Comparison of ENCODE assay signal across 17 cellular contexts in genomic region chr5:123582570-123583293, GRCh38.
DNase-seq lines count a peak whose midpoint lies in the region; ATAC-seq and TF ChIP-seq lines count a peak whose summit lies in the region.
"Had no signal": no experiment of that assay in that cellular context is flagged by ENCODE, and none has a peak within 500 bp of the region (broad histone marks: within the 10 kb centered on the region; RNA-seq: fewer than 3 reads in every experiment).

No MANE protein-coding gene starts in this region.

- H4K20me1 ChIP-seq in PC-3 (ENCODE audit: low read length): no peaks in the 10 kb centered on the region

- no peaks in the 10 kb centered on the region for H3F3A ChIP-seq in PC-3 (ENCODE audit: low read length, unreplicated experiment)

- DNase-seq in HT1080 (ENCODE audit: low read depth) (peak; percentile 12), PC-3 (peak; percentile 4), glomerular endothelial cell (ENCODE audit: extremely low read depth, low read depth, low spot score) (peak; percentile 37), pons (ENCODE audit: low spot score) (peak; percentile 35), HK-2 (ENCODE audit: unreplicated experiment) (no peak)
- DNase-seq: activated CD4-positive, alpha-beta T cell treated with anti-CD3 and anti-CD28 coated beads, Interleukin-2, amount 10 ng/mL, durations not matched to agents 7 days and 5 days; cortex of kidney; GOT3; natural killer cell; PC-9; sigmoid colon; stomach; T-helper 17 cell had no signal

- H3K9ac ChIP-seq in PC-3 (ENCODE audit: low read length): no peak overlapping the region

- intact Hi-C loops in PC-3 (cut with micrococcal nuclease): no loop called here

- no peaks in the 10 kb centered on the region for H3K9me2 ChIP-seq in PC-3 (replicated peaks; ENCODE audit: low read length)

- POLR2A ChIA-PET in PC-3 (lab: Charles Lee; ENCODE audit: unreplicated experiment): no interaction called here

- H2AFZ ChIP-seq in PC-3 (ENCODE audit: low read length): no peak overlapping the region
- H2AFZ ChIP-seq: PC-9 had no signal

- no peak overlapping the region for H3K4me2 ChIP-seq in PC-3 (ENCODE audit: low read length)
- H3K4me2 ChIP-seq: PC-9 had no signal

- H3K27me3 ChIP-seq in PC-3 (ENCODE audit: low read length): no peaks in the 10 kb centered on the region
- H3K27me3 ChIP-seq: sigmoid colon, stomach had no signal

- CTCF ChIA-PET in PC-3 (lab: Charles Lee): no interaction called here

- TF ChIP-seq CTCF in PC-3 (conservative IDR thresholded peaks at IDR 0.05; ENCODE audit: low read depth, low read length): no peak

- BruUV-seq in PC-3 (replicated peaks; lab: Mats Ljungman, UMichigan): no TSS peak

- no peaks in the 10 kb centered on the region for H3K36me3 ChIP-seq in PC-3 (ENCODE audit: low read depth, low read length)

- no peak overlapping the region for H3K27ac ChIP-seq in PC-3 (ENCODE audit: low read length)
- H3K27ac ChIP-seq: C4-2B, HL-60, PC-9, sigmoid colon, stomach had no signal

- H3K4me3 ChIP-seq in PC-3 (ENCODE audit: low read length): no peak overlapping the region
- H3K4me3 ChIP-seq: PC-9, sigmoid colon, stomach had no signal

- no peaks in the 10 kb centered on the region for H3K9me3 ChIP-seq in PC-3 (ENCODE audit: low read length)
- H3K9me3 ChIP-seq: sigmoid colon had no signal

- H3K4me1 ChIP-seq in PC-3 (ENCODE audit: insufficient read depth, low read length): no peaks in the 10 kb centered on the region

- H3K79me2 ChIP-seq in PC-3 (ENCODE audit: low read length): no peaks in the 10 kb centered on the region

- no peak; the same call in 1 of the 2 replicates for ATAC-seq in PC-3
- no peak for ATAC-seq in GM21576 (IDR thresholded peaks at IDR 0.05; ENCODE audit: unreplicated experiment)
- ATAC-seq in HG02840 (IDR thresholded peaks at IDR 0.05; ENCODE audit: low FRiP score, unreplicated experiment): no peak
- ATAC-seq: natural killer cell, T-helper 17 cell had no signal
